ENCODE assay signal across 18 cellular contexts in genomic region chr12:3326850-3327780, GRCh38.
"Had no signal": no experiment of that assay in that cellular context is flagged by ENCODE, and none has a peak within 500 bp of the region (broad histone marks: within the 10 kb centered on the region; RNA-seq: fewer than 3 reads in every experiment).

No MANE protein-coding gene starts in this region.

- H3K4me3 Mint-ChIP-seq: activated B cell treated with CpG ODN at 0.5 μM for 24 hours; activated CD4-positive, alpha-beta memory T cell treated with anti-CD3 and anti-CD28 coated beads for 36 hours; activated naive CD8-positive, alpha-beta T cell; memory B cell; naive B cell; neural crest cell had no signal

- H3K27ac Mint-ChIP-seq: activated B cell treated with CpG ODN at 0.5 μM for 24 hours; activated CD4-positive, alpha-beta memory T cell treated with anti-CD3 and anti-CD28 coated beads for 36 hours; activated naive CD8-positive, alpha-beta T cell; memory B cell; naive B cell had no signal

- H3K4me3 ChIP-seq: esophagus muscularis mucosa, mucosa of descending colon, pancreas, uterus had no signal

- H3K4me1 ChIP-seq: esophagus muscularis mucosa, uterus had no signal

- FAIRE-seq: pancreas had no signal

- DNase-seq: activated B cell treated with CpG ODN at 0.5 μM for 24 hours; activated CD4-positive, alpha-beta memory T cell treated with anti-CD3 and anti-CD28 coated beads for 36 hours; activated CD4-positive, alpha-beta T cell treated with anti-CD3 and anti-CD28 coated beads for 4 hours; effector CD8-positive, alpha-beta T cell; hippocampal formation; islet precursor cell; mucosa of descending colon; naive B cell; pancreas; stimulated activated CD4-positive, alpha-beta T cell treated with anti-CD3 and anti-CD28 coated beads, Interleukin-12 subunit alpha, Interleukin-12 subunit beta, amount 100 ng/mL, for 4 hours; stimulated activated CD4-positive, alpha-beta T cell treated with anti-CD3 and anti-CD28 coated beads, Interleukin-1b, Interleukin-23, amount 100 ng/mL, for 48 hours; stimulated activated CD8-positive, alpha-beta memory T cell treated with anti-CD3 and anti-CD28 coated beads, Interleukin-4, amount 100 ng/mL, for 48 hours; stimulated activated naive CD4-positive, alpha-beta T cell; uterus had no signal

- H3K36me3 ChIP-seq: esophagus muscularis mucosa, pancreas, uterus had no signal

- H3K4me1 Mint-ChIP-seq: activated B cell treated with CpG ODN at 0.5 μM for 24 hours, memory B cell, naive B cell, neural crest cell had no signal

- H3K9me3 ChIP-seq: esophagus muscularis mucosa, mucosa of descending colon, pancreas, uterus had no signal

- H3K27me3 Mint-ChIP-seq: activated CD4-positive, alpha-beta memory T cell treated with anti-CD3 and anti-CD28 coated beads for 36 hours had no signal

- H3K36me3 Mint-ChIP-seq: activated CD4-positive, alpha-beta memory T cell treated with anti-CD3 and anti-CD28 coated beads for 36 hours; activated naive CD8-positive, alpha-beta T cell; memory B cell; naive B cell had no signal

- ATAC-seq: mucosa of descending colon had no signal

- H3K27ac ChIP-seq: esophagus muscularis mucosa, pancreas, uterus had no signal
